29 cellular contexts compared by ENCODE assay signal in the genomic region with DNA sequence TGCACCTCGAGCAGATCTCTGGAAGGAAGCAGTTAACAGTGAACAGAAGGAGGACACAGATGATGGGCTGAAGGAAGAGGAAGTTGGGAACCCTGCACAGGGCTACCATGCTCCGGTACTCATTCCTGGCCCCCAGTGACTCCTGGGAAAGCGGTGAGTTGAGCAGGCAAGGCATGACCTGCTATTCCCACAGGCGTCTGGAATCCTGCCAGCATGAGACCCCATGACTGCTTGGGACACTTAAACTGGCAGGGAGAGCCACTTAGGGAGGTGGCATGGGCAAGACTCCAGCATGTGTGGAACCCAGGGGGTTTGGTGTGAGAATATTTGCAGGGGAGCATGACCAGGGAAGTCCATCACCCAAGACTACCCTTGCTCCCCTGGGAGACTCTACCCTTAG.
"Had no signal": no experiment of that assay in that cellular context is flagged by ENCODE, and none has a peak within 500 bp of the region (broad histone marks: within the 10 kb centered on the region; RNA-seq: fewer than 3 reads in every experiment).

No MANE protein-coding gene starts in this region.

- H3K9me3 ChIP-seq: suprapubic skin, testis, thoracic aorta, thyroid gland, tibial artery, tibial nerve, transverse colon, upper lobe of left lung, upper lobe of right lung, uterus, vagina had no signal

- H3K27ac Mint-ChIP-seq: stimulated activated effector memory CD8-positive, alpha-beta T cell treated with anti-CD3 and anti-CD28 coated beads, Interleukin-12 subunit alpha, Interleukin-12 subunit beta, amount 100 ng/mL, for 72 hours; stimulated activated memory B cell treated with anti-CD40 and anti-IgM and Interleukin-4, amounts not matched to agents 10 μg/mL and 1 μg/mL and 100 μg/mL, for 72 hours; stimulated activated naive B cell treated with anti-CD40 and anti-IgM and Interleukin-4, amounts not matched to agents 10 μg/mL and 1 μg/mL and 100 μg/mL, for 72 hours; stimulated activated naive CD8-positive, alpha-beta T cell treated with anti-CD3 and anti-CD28 coated beads, Interleukin-15, amount 100 ng/mL, for 72 hours; stimulated activated naive CD8-positive, alpha-beta T cell treated with anti-CD3 and anti-CD28 coated beads, Interleukin-15, Interleukin-2, amounts not matched to agents 100 ng/mL and 50 ng/mL, for 24 hours; type B pancreatic cell had no signal

- H3K9me3 Mint-ChIP-seq: stimulated activated memory B cell treated with anti-CD40 and anti-IgM and Interleukin-4, amounts not matched to agents 10 μg/mL and 1 μg/mL and 100 μg/mL, for 72 hours; stimulated activated naive CD8-positive, alpha-beta T cell treated with anti-CD3 and anti-CD28 coated beads, Interleukin-15, Interleukin-2, amounts not matched to agents 100 ng/mL and 50 ng/mL, for 24 hours; type B pancreatic cell had no signal

- H3K4me3 ChIP-seq: stomach, suprapubic skin, testis, thoracic aorta, thyroid gland, tibial artery, tibial nerve, transverse colon, upper lobe of left lung, upper lobe of right lung, uterus, vagina had no signal

- H3K27ac ChIP-seq: stomach, suprapubic skin, testis, thoracic aorta, thyroid gland, tibial artery, tibial nerve, transverse colon, upper lobe of left lung, upper lobe of right lung, uterus, vagina had no signal

- H3K36me3 ChIP-seq: stomach, suprapubic skin, thoracic aorta, thyroid gland, tibial artery, tibial nerve, transverse colon, upper lobe of left lung, upper lobe of right lung, uterus, vagina had no signal

- H3K27me3 ChIP-seq: stomach, suprapubic skin, testis, thyroid gland, tibial artery, tibial nerve, transverse colon, upper lobe of left lung, upper lobe of right lung, uterus, vagina had no signal

- FAIRE-seq: urothelium cell line had no signal

- H3K4me3 Mint-ChIP-seq: stimulated activated effector memory CD8-positive, alpha-beta T cell treated with anti-CD3 and anti-CD28 coated beads, Interleukin-12 subunit alpha, Interleukin-12 subunit beta, amount 100 ng/mL, for 72 hours; stimulated activated memory B cell treated with anti-CD40 and anti-IgM and Interleukin-4, amounts not matched to agents 10 μg/mL and 1 μg/mL and 100 μg/mL, for 72 hours; stimulated activated naive B cell treated with anti-CD40 and anti-IgM and Interleukin-4, amounts not matched to agents 10 μg/mL and 1 μg/mL and 100 μg/mL, for 72 hours; stimulated activated naive CD8-positive, alpha-beta T cell treated with anti-CD3 and anti-CD28 coated beads, Interleukin-15, amount 100 ng/mL, for 72 hours; stimulated activated naive CD8-positive, alpha-beta T cell treated with anti-CD3 and anti-CD28 coated beads, Interleukin-15, Interleukin-2, amounts not matched to agents 100 ng/mL and 50 ng/mL, for 24 hours; type B pancreatic cell had no signal

- H3K4me1 ChIP-seq: stomach, suprapubic skin, testis, thyroid gland, tibial artery, tibial nerve, transverse colon, upper lobe of left lung, upper lobe of right lung, uterus, vagina had no signal

- DNase-seq: stimulated activated CD4-positive, alpha-beta T cell treated with anti-CD3 and anti-CD28 coated beads, Interleukin-2, amount 100 ng/mL, for 48 hours; stimulated activated CD4-positive, alpha-beta T cell treated with anti-CD3 and anti-CD28 coated beads, Interleukin-4, amount 100 ng/mL, for 1 hour; stimulated activated CD4-positive, alpha-beta T cell treated with anti-CD3 and anti-CD28 coated beads, Interleukin-4, amount 100 ng/mL, for 24 hours; stimulated activated CD4-positive, alpha-beta T cell treated with anti-CD3 and anti-CD28 coated beads, Interleukin-4, amount 100 ng/mL, for 4 hours; stimulated activated CD8-positive, alpha-beta memory T cell treated with anti-CD3 and anti-CD28 coated beads, Interleukin-4, amount 100 ng/mL, for 48 hours; stimulated activated naive B cell treated with anti-CD40 and anti-IgM and Interleukin-4, amounts not matched to agents 10 μg/mL and 1 μg/mL and 100 μg/mL, for 72 hours; stimulated activated naive CD4-positive, alpha-beta T cell; stimulated activated naive CD4-positive, alpha-beta T cell treated with Interleukin-2 at 50 U/mL for 16 hours; stimulated activated naive CD8-positive, alpha-beta T cell treated with anti-CD3 and anti-CD28 coated beads, Interleukin-15, amount 100 ng/mL, for 72 hours; stimulated activated naive CD8-positive, alpha-beta T cell treated with anti-CD3 and anti-CD28 coated beads, Interleukin-15, Interleukin-2, amounts not matched to agents 100 U/mL and 50 U/mL, for 24 hours; stomach; substantia nigra; testis; thyroid gland; tibial artery; transverse colon; trophoblast cell; upper lobe of left lung; upper lobe of right lung; uterus had no signal

- H3K36me3 Mint-ChIP-seq: stimulated activated effector memory CD8-positive, alpha-beta T cell treated with anti-CD3 and anti-CD28 coated beads, Interleukin-12 subunit alpha, Interleukin-12 subunit beta, amount 100 ng/mL, for 72 hours; stimulated activated memory B cell treated with anti-CD40 and anti-IgM and Interleukin-4, amounts not matched to agents 10 μg/mL and 1 μg/mL and 100 μg/mL, for 72 hours; stimulated activated naive B cell treated with anti-CD40 and anti-IgM and Interleukin-4, amounts not matched to agents 10 μg/mL and 1 μg/mL and 100 μg/mL, for 72 hours; type B pancreatic cell had no signal

- H3K27me3 Mint-ChIP-seq: stimulated activated memory B cell treated with anti-CD40 and anti-IgM and Interleukin-4, amounts not matched to agents 10 μg/mL and 1 μg/mL and 100 μg/mL, for 72 hours; stimulated activated naive B cell treated with anti-CD40 and anti-IgM and Interleukin-4, amounts not matched to agents 10 μg/mL and 1 μg/mL and 100 μg/mL, for 72 hours; stimulated activated naive CD8-positive, alpha-beta T cell treated with anti-CD3 and anti-CD28 coated beads, Interleukin-15, amount 100 ng/mL, for 72 hours; stimulated activated naive CD8-positive, alpha-beta T cell treated with anti-CD3 and anti-CD28 coated beads, Interleukin-15, Interleukin-2, amounts not matched to agents 100 ng/mL and 50 ng/mL, for 24 hours; type B pancreatic cell had no signal

- H3K4me1 Mint-ChIP-seq: stimulated activated effector memory CD8-positive, alpha-beta T cell treated with anti-CD3 and anti-CD28 coated beads, Interleukin-12 subunit alpha, Interleukin-12 subunit beta, amount 100 ng/mL, for 72 hours; stimulated activated memory B cell treated with anti-CD40 and anti-IgM and Interleukin-4, amounts not matched to agents 10 μg/mL and 1 μg/mL and 100 μg/mL, for 72 hours; stimulated activated naive B cell treated with anti-CD40 and anti-IgM and Interleukin-4, amounts not matched to agents 10 μg/mL and 1 μg/mL and 100 μg/mL, for 72 hours; stimulated activated naive CD8-positive, alpha-beta T cell treated with anti-CD3 and anti-CD28 coated beads, Interleukin-15, amount 100 ng/mL, for 72 hours had no signal
